In the genomic region with DNA sequence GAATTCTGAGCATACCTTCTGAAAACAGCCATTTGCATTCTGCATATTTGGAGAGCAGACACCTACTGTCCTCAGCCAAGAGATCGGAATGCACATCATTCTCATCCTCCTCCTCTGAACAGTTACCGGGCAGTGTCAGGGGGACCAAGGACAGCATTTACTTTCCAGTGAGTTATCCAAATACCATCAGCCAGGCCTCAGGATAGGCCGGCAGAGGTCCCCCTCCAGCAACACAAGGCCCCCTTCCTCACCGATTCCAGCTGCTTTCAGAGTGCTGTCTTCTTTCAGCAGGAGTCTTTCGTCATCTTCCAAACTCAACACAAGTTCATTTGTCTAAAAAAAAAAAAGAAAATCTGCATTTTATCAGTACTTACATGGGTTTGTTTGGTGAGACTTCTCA, we compare ENCODE assay signal across 1 cellular context.
TF ChIP-seq lines count a peak whose summit lies in the region.

No MANE protein-coding gene starts in this region.

TF ChIP-seq in HepG2, 621 proteins besides CTCF, POLR2A, EP300 and RAD21:
- TF ChIP-seq SMC3 (IDR thresholded peaks at IDR 0.05; ENCODE audit: low read length): peak; percentile 23; the same call in 1 of the 2 replicates
- no peak for TF ChIP-seq RFX1 (IDR thresholded peaks at IDR 0.05)
- peak; percentile 22; the same call in 1 of the 2 replicates for TF ChIP-seq STAG1 (CRISPR knock-in tag; IDR thresholded peaks at IDR 0.05)
